1 cellular context compared by ENCODE assay signal in the genomic region with DNA sequence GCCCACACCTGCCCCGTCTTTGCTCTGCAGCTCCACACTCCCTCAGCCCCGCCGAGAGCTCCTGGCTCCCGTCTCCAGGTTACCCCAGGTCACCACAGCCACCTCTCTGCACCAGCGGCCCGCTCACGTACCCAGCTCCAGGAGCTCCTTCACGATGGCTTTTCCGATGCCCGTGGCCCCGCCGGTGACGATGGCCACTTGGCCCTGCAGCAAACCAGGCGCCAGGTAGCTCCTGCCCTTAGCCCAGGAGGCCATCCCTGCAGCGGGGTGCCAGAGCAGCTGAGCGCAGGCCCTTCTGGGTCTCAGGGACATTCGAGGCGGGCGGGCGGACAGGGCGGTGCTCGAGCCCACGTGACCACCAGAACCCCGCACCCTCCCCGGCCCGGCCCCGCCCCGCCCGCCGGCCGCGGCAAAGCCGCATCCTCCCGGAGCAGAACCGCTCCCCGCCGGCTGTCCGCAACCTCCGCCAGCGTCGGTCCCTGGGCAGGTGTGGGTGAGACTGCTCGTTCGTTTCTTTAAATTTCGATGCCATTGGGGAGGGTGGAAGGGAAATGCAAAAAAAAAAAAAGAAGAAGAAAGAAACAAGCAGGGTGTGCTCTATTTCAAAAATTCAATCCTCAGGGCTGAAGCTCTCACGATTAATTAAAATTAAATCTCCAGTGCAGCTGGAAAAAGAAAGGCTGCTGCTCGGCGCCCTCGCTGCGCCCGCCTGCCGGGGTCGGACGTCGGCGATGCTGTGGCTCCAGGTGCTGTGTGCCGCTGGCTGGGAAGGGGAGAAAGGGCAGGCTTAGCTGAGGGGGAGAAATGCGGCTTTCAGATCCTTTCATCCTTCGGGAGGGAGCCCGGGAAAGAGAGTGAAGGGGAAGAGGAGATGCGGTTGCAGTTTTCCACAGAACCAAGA.
TF ChIP-seq lines count a peak whose summit lies in the region.

Gene PECR, minus strand, starts transcription at position 323 of the 901 bp plus-strand sequence. Its CDS starts 68 bp downstream, at position 255.
Gene TMEM169, plus strand, starts transcription at position 433 of the 901 bp plus-strand sequence. CDS start 14,045 bp downstream, outside the sequence.

TF ChIP-seq in K562, 482 proteins besides CTCF, POLR2A, EP300 and RAD21 (continued from another document and continues in another):
- TF ChIP-seq ZBTB11 (CRISPR knock-in tag; IDR thresholded peaks at IDR 0.05) (no peak), ZNF232 (CRISPR knock-in tag; IDR thresholded peaks at IDR 0.05) (no peak), NFYB (IDR thresholded peaks at IDR 0.05; ENCODE audit: extremely low read depth, insufficient read length) (no peak), HNRNPK (IDR thresholded peaks at IDR 0.05; ENCODE audit: low read depth, low read length, poor library complexity, severe bottlenecking) (no peak), HLTF (IDR thresholded peaks at IDR 0.05) (no peak), BCL6 (CRISPR knock-in tag; IDR thresholded peaks at IDR 0.05) (no peak), ZNF140 (CRISPR knock-in tag; IDR thresholded peaks at IDR 0.05) (no peak), SMARCC2 (IDR thresholded peaks at IDR 0.05; ENCODE audit: low read depth) (no peak), ZNF436 (CRISPR knock-in tag; IDR thresholded peaks at IDR 0.05) (no peak), OTX1 (CRISPR knock-in tag; IDR thresholded peaks at IDR 0.05) (no peak), CAMTA2 (CRISPR knock-in tag; conservative IDR thresholded peaks at IDR 0.05) (no peak), LEF1 (IDR thresholded peaks at IDR 0.05) (no peak), GTF2B (IDR thresholded peaks at IDR 0.05; ENCODE audit: extremely low read depth, insufficient read length) (no peak), RNF2 (IDR thresholded peaks at IDR 0.05) (no peak), SIRT6 (IDR thresholded peaks at IDR 0.05; ENCODE audit: low read depth, low read length) (no peak), BRCA1 (IDR thresholded peaks at IDR 0.05) (no peak), BRCA1 (CRISPR knock-in tag; IDR thresholded peaks at IDR 0.05) (no peak), USF2 (CRISPR knock-in tag; IDR thresholded peaks at IDR 0.05) (peak; percentile 91), RHOXF2B (CRISPR knock-in tag; conservative IDR thresholded peaks at IDR 0.05) (no peak), CBFB (CRISPR knock-in tag; IDR thresholded peaks at IDR 0.05) (no peak), POLR2H (tag; IDR thresholded peaks at IDR 0.05; ENCODE audit: low read depth) (peak; percentile 57), JUND (IDR thresholded peaks at IDR 0.05; ENCODE audit: borderline replicate concordance, low read depth, low read length) (no peak), JUND (tag; IDR thresholded peaks at IDR 0.05; ENCODE audit: borderline replicate concordance, low read depth, low read length) (no peak), ZNF146 (CRISPR knock-in tag; IDR thresholded peaks at IDR 0.05; ENCODE audit: unreplicated experiment) (no peak), SAFB2 (IDR thresholded peaks at IDR 0.05; ENCODE audit: borderline replicate concordance, low read depth, low read length, severe bottlenecking) (no peak), WHSC1 (IDR thresholded peaks at IDR 0.05; ENCODE audit: low read length) (no peak), PRPF4 (IDR thresholded peaks at IDR 0.05; ENCODE audit: insufficient read depth, low read depth, low read length, poor library complexity, severe bottlenecking) (no peak), ASH1L (IDR thresholded peaks at IDR 0.05; ENCODE audit: borderline replicate concordance, low read depth, partially characterized antibody) (no peak), ZNF740 (CRISPR knock-in tag; IDR thresholded peaks at IDR 0.05) (no peak), ZNF740 (tag; IDR thresholded peaks at IDR 0.05) (no peak), ZNF274 (IDR thresholded peaks at IDR 0.05; ENCODE audit: borderline replicate concordance, low read depth, low read length) (no peak), MBD1 (CRISPR knock-in tag; IDR thresholded peaks at IDR 0.05) (no peak), RBBP5 (IDR thresholded peaks at IDR 0.05; ENCODE audit: borderline replicate concordance, insufficient read depth, low read length, poor library complexity, severe bottlenecking) (peak; percentile 36), SRSF3 (IDR thresholded peaks at IDR 0.05; ENCODE audit: insufficient read depth, low read length) (no peak), FOXK2 (conservative IDR thresholded peaks at IDR 0.05 in 1 of 2, IDR thresholded peaks at IDR 0.05 in 1 of 2; ENCODE audit: low read depth in 2 of 2) (no peak), FOXO4 (CRISPR knock-in tag; IDR thresholded peaks at IDR 0.05) (no peak), ZEB2 (IDR thresholded peaks at IDR 0.05) (no peak), POLR2AphosphoS2 (IDR thresholded peaks at IDR 0.05; ENCODE audit: low read length) (no peak), EHMT2 (IDR thresholded peaks at IDR 0.05) (no peak), CBFA2T2 (conservative IDR thresholded peaks at IDR 0.05) (0 out of 2 replicates have a peak, but pooled peaks have one; percentile 22), POLR2G (IDR thresholded peaks at IDR 0.05; ENCODE audit: low read depth, low read length) (peak; percentile 85), SIN3B (IDR thresholded peaks at IDR 0.05; ENCODE audit: low read depth) (no peak), RREB1 (CRISPR knock-in tag; IDR thresholded peaks at IDR 0.05) (no peak)
